Comparison of ENCODE assay signal across 10 cellular contexts in the genomic region with DNA sequence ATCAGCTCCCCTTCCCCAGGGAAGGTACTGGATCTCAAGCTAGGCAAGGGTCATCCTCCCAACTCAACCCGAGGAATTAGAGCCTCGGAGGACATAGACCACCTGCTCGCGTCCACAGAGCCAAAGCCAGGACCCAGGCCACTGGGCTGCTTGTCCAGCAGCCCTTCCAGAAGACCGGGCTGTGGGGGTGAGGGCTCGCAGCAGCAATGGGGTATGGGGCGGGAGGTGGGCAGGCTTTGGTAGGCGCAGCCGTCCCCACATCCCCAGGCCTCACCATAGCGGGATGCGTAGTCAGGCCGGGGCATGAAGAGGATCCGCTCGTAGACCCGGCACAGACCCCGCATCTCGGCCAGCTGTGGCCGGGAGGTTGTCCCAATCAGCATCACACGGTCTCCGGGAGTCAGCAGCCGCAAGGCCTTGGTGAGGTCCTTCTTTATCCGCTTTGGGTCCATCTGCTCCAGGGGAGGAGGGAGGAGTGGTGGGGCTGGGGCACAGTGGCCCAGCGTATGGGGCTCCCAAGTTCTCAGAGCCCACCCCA. TPM values are rescaled to one million over a fixed set of nuclear protein-coding genes. Genes with fewer than 3 reads are reported as not detected.
"Had no signal": no experiment of that assay in that cellular context is flagged by ENCODE, and none has a peak within 500 bp of the region (broad histone marks: within the 10 kb centered on the region; RNA-seq: fewer than 3 reads in every experiment).

No MANE protein-coding gene starts in this region.

- DNase-seq: GM23248, GOT3, H9, HCEC 1CT, KBM-7 had no signal

- H2AFZ ChIP-seq: GM23248 had no signal

- H3K4me3 ChIP-seq: GM23248 had no signal

- H3K27ac ChIP-seq: GM23248, HL-60 had no signal

RNA-seq across cellular contexts. Expression of a gene that starts 5.0 kb away (rescaled TPM):
- total RNA-seq: GM23248, H4, H9, HepG2, HT1080 had no signal
- polyA plus RNA-seq: GM23248, HepG2, IgD-negative memory B cell had no signal

RNA-seq across cellular contexts. Expression of a gene that starts 18.2 kb away (rescaled TPM):
- total RNA-seq: GM23248, H9, HepG2, HT1080 had no signal
- polyA plus RNA-seq: GM23248, HepG2, IgD-negative memory B cell had no signal

RNA-seq across cellular contexts. Expression of a gene that starts 24.6 kb away (rescaled TPM):
- total RNA-seq: GM23248, H4, H9, HepG2, HT1080 had no signal
- polyA plus RNA-seq: GM23248, HepG2, IgD-negative memory B cell had no signal
